ENCODE assay signal across 8 cellular contexts in genomic region chr16:22813223-22813945, GRCh38. TPM values are rescaled to one million over a fixed set of nuclear protein-coding genes. Genes with fewer than 3 reads are reported as not detected.
DNase-seq lines count a peak whose midpoint lies in the region; ATAC-seq lines count a peak whose summit lies in the region.

No MANE protein-coding gene starts in this region.

- H3K27me3 Mint-ChIP-seq in activated CD4-positive, alpha-beta T cell treated with anti-CD3 and anti-CD28 coated beads, Interleukin-2, amount 10 ng/mL, durations not matched to agents 24 days and 14 days, result peaks cover 36% of the 10 kb centered on the region

- DNase-seq in activated CD4-positive, alpha-beta T cell treated with anti-CD3 and anti-CD28 coated beads, Interleukin-2, amount 10 ng/mL, durations not matched to agents 24 days and 14 days, result peak; percentile 68
- no peak for DNase-seq in activated CD4-positive, alpha-beta T cell treated with anti-CD3 and anti-CD28 coated beads for 4 hours
- peak; percentile 33 to 37 for DNase-seq in activated CD4-positive, alpha-beta T cell treated with anti-CD3 and anti-CD28 coated beads, Interleukin-2, amount 50 U/mL, for 48 hours
- peak; percentile 56 for DNase-seq in germinal center (ENCODE audit: low spot score)
- DNase-seq in posterior cingulate gyrus, result peak in 8 of 10 donors; percentile 31 to 91 (median 48)
- no peak for DNase-seq in NCI-H1417 treated with DMSO at 0.1 percent for 48 hours (lab: John Stamatoyannopoulos, UW)

- no peaks in the 10 kb centered on the region for H3K9me3 Mint-ChIP-seq in activated CD4-positive, alpha-beta T cell treated with anti-CD3 and anti-CD28 coated beads, Interleukin-2, amount 10 ng/mL, durations not matched to agents 24 days and 14 days

- H3K27ac Mint-ChIP-seq in activated CD4-positive, alpha-beta T cell treated with anti-CD3 and anti-CD28 coated beads, Interleukin-2, amount 10 ng/mL, durations not matched to agents 24 days and 14 days, result no peak overlapping the region

- H3K4me3 Mint-ChIP-seq in activated CD4-positive, alpha-beta T cell treated with anti-CD3 and anti-CD28 coated beads, Interleukin-2, amount 10 ng/mL, durations not matched to agents 24 days and 14 days, result no peak overlapping the region

- no peaks in the 10 kb centered on the region for H3K36me3 Mint-ChIP-seq in activated CD4-positive, alpha-beta T cell treated with anti-CD3 and anti-CD28 coated beads, Interleukin-2, amount 10 ng/mL, durations not matched to agents 24 days and 14 days (ENCODE audit: low read depth)

- ATAC-seq in HG02610 (IDR thresholded peaks at IDR 0.05; ENCODE audit: unreplicated experiment) (no peak), GM18867 (IDR thresholded peaks at IDR 0.05; ENCODE audit: unreplicated experiment) (no peak)

- no peaks in the 10 kb centered on the region for H3K4me1 Mint-ChIP-seq in activated CD4-positive, alpha-beta T cell treated with anti-CD3 and anti-CD28 coated beads, Interleukin-2, amount 10 ng/mL, durations not matched to agents 24 days and 14 days

- intact Hi-C loops in activated CD4-positive, alpha-beta T cell treated with anti-CD3 and anti-CD28 coated beads, Interleukin-2, amount 10 ng/mL, durations not matched to agents 24 days and 14 days (cut with micrococcal nuclease), result no loop called here
- intact Hi-C loops in posterior cingulate gyrus (cut with DNase I), result loop anchor here (10.0 kb wide), 1 partner anchor 109 kb away; no protein-coding TSS in a partner anchor

RNA-seq across cellular contexts. Expression of gene HS3ST2, which starts 0.6 kb away (rescaled TPM):
- total RNA-seq in activated CD4-positive, alpha-beta T cell treated with anti-CD3 and anti-CD28 coated beads, Interleukin-2, amount 10 ng/mL, durations not matched to agents 24 days and 14 days, result not detected in 2 replicates

Comparison
In these comparisons a context has a peak if more than half of its experiments do, and no peak if none do; other contexts are left out.
1. DNase-seq: peak in activated CD4-positive, alpha-beta T cell treated with anti-CD3 and anti-CD28 coated beads, Interleukin-2, amount 10 ng/mL, durations not matched to agents 24 days and 14 days (single experiment), activated CD4-positive, alpha-beta T cell treated with anti-CD3 and anti-CD28 coated beads, Interleukin-2, amount 50 U/mL, for 48 hours (2 of 2), germinal center (single experiment) and posterior cingulate gyrus (8 of 10); none in activated CD4-positive, alpha-beta T cell treated with anti-CD3 and anti-CD28 coated beads for 4 hours (0 of 2) and NCI-H1417 treated with DMSO at 0.1 percent for 48 hours (single experiment).